ENCODE assay signal across 1 cellular context in the genomic region with DNA sequence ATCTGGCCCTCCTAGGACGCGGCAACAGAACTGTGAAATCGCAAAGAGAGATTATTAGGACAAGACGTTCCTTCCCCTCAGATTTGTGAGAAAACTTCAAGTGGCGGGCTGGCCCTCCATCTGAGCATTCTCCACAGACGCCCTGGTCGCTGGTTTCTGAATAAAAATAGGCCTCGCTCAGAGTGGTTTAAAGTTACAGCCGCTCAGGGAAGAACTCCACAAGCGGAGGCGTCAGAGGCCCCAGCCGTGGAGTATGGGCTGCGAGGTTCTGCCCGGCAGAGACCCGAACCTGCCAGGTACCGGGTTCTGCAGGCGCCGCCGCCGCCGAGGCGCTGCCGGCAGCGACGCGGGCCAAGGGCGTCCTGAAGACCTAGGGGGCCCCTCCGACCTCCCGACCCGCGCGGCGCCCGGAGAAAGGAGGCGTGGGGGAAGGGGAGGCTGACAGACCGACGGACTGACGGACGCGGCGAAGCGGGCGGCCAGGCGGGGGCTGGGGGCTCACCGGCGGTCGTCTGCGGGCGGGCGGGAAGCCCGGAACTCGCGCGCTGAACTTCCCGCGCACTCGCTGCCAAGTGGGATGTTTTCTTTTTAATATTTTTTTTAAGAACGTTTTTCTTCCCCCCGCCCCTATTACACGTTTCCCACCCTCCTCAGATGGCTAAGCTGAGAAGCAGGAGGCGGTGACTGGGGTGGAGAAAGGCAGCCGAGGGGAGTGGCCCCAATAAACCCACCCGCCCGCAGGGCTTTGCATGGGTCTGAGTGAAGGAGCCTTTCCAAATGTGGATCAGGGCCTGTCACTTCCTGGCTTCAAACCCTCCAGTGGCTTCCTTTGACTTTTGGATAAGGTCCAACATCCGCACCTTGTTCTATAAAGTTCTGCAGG.
TF ChIP-seq lines count a peak whose summit lies in the region.

A gene (minus strand): TSS at position 574 of the 883 bp plus-strand sequence. CDS start 770 bp downstream, outside the sequence.

TF ChIP-seq in H1, 55 proteins besides CTCF, POLR2A, EP300 and RAD21 (continued from another document):
- TF ChIP-seq, protein P1, sequence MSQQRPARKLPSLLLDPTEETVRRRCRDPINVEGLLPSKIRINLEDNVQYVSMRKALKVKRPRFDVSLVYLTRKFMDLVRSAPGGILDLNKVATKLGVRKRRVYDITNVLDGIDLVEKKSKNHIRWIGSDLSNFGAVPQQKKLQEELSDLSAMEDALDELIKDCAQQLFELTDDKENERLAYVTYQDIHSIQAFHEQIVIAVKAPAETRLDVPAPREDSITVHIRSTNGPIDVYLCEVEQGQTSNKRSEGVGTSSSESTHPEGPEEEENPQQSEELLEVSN (IDR thresholded peaks at IDR 0.05): peak; percentile 31; the same call in 1 of the 2 replicates
- TF ChIP-seq TAF1 (IDR thresholded peaks at IDR 0.05; ENCODE audit: low read depth, low read length): 0 out of 2 replicates have a peak, but pooled peaks have one; percentile 31
- TF ChIP-seq ASH2L (IDR thresholded peaks at IDR 0.05; ENCODE audit: low read length): peak; percentile 25
- no peak for TF ChIP-seq SUZ12 (IDR thresholded peaks at IDR 0.05; ENCODE audit: low read length)
- peak; percentile 43 for TF ChIP-seq KDM4A (IDR thresholded peaks at IDR 0.05; ENCODE audit: low read depth, low read length, severe bottlenecking)
- 0 out of 2 replicates have a peak, but pooled peaks have one; percentile 25 for TF ChIP-seq PHF8 (conservative IDR thresholded peaks at IDR 0.05; ENCODE audit: low read depth, low read length)
